9 cellular contexts compared by ENCODE assay signal in the genomic region with DNA sequence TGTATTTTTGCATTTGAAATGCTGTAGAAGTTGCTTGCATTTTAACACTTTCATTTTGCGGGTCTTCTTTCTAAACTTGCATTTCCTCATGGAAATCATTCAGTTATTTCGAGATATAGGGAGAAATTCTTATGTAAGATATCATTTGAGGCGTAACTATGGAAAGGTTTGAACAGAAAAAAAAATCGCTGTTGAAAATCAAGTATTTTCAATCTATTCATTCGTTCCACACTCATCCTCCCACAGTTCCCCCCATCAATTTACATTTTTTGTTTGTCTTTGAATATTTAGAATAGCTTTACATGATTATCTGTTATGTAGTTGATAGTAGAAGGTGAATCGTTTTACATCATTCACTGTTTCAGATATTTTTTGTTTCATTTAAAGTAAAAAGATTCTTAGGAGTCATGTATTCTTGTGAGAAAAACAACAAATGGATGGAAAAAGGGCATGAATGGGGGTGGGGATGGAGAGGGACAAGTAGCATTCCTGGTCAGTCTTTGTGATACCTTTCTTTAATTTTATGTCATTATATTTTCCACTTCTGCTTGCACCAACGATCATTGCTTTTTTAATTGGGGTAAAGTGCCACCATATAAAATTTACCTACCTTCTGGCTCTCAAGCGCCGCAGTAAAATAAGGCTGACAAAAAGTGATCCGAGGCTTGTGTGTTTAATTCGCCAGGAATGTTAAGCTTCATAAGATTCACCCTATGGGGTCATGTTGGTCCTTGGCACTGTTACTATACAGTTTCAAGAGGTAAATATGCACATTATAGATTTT. TPM values are rescaled to one million over a fixed set of nuclear protein-coding genes. Genes with fewer than 3 reads are reported as not detected.
DNase-seq lines count a peak whose midpoint lies in the region; ATAC-seq, FAIRE-seq and TF ChIP-seq lines count a peak whose summit lies in the region.
"Had no signal": no experiment of that assay in that cellular context is flagged by ENCODE, and none has a peak within 500 bp of the region (broad histone marks: within the 10 kb centered on the region; RNA-seq: fewer than 3 reads in every experiment).

No MANE protein-coding gene starts in this region.

- H3K36me3 Mint-ChIP-seq in dendritic cell treated with granulocyte-macrophage colony-stimulating factor and Interleukin-4, amounts not matched to agents 40 ng/mL and 50 ng/mL, for 4 days (ENCODE audit: low read depth): peaks cover 15% of the 10 kb centered on the region
- peaks cover 5% of the 10 kb centered on the region for H3K36me3 Mint-ChIP-seq in neural progenitor cell

- peak overlapping the region; percentile 63 for H3K4me3 ChIP-seq in MG63
- peak overlapping the region; percentile 97 for H3K4me3 ChIP-seq in neural progenitor cell
- H3K4me3 ChIP-seq: GM12878 had no signal

- H3K4me2 ChIP-seq in neural progenitor cell: peak overlapping the region; percentile 83

- no peaks in the 10 kb centered on the region for H3K27me3 ChIP-seq in MG63
- H3K27me3 ChIP-seq in neural progenitor cell: no peaks in the 10 kb centered on the region

- peak overlapping the region; percentile 95 for H3K9ac ChIP-seq in neural progenitor cell

- H3K9me3 Mint-ChIP-seq in dendritic cell treated with granulocyte-macrophage colony-stimulating factor and Interleukin-4, amounts not matched to agents 40 ng/mL and 50 ng/mL, for 4 days: no peaks in the 10 kb centered on the region
- H3K9me3 Mint-ChIP-seq in neural progenitor cell: no peaks in the 10 kb centered on the region

- DNase-seq in D721Med (ENCODE audit: insufficient read length, low spot score) (no peak), MG63 (no peak), neural progenitor cell (ENCODE audit: low spot score) (peak; percentile 76), NCI-H1930 (lab: John Stamatoyannopoulos, UW) (no peak), iPS-NIHi7 (ENCODE audit: extremely low spot score) (no peak), NCI-H510A treated with DMSO at 0.1 percent for 48 hours (lab: John Stamatoyannopoulos, UW) (no peak)

- intact Hi-C loops in dendritic cell treated with granulocyte-macrophage colony-stimulating factor and Interleukin-4, amounts not matched to agents 40 ng/mL and 50 ng/mL, for 4 days (cut with micrococcal nuclease): loop anchor here (10.0 kb wide), 4 partner anchors 706 to 1186 kb away; a partner anchor contains a TSS

- H3K36me3 ChIP-seq in MG63 (no peaks in the 10 kb centered on the region), neural progenitor cell (no peaks in the 10 kb centered on the region)

- peaks cover 97% of the 10 kb centered on the region for H3K79me2 ChIP-seq in neural progenitor cell (ENCODE audit: low read depth)

- H3K4me1 ChIP-seq in neural progenitor cell: peaks cover 47% of the 10 kb centered on the region

- H3K27ac Mint-ChIP-seq in dendritic cell treated with granulocyte-macrophage colony-stimulating factor and Interleukin-4, amounts not matched to agents 40 ng/mL and 50 ng/mL, for 4 days: peak overlapping the region; percentile 97
- H3K27ac Mint-ChIP-seq in neural progenitor cell: peak overlapping the region; percentile 99

- no peaks in the 10 kb centered on the region for H3K9me3 ChIP-seq in MG63
- no peaks in the 10 kb centered on the region for H3K9me3 ChIP-seq in neural progenitor cell (ENCODE audit: low read depth)

- H3K27ac ChIP-seq in neural progenitor cell: peak overlapping the region; percentile 99

- ATAC-seq in GM19328 (IDR thresholded peaks at IDR 0.05; ENCODE audit: unreplicated experiment): no peak
- ATAC-seq: GM12878 had no signal

- TF ChIP-seq CTCF in D721Med (IDR thresholded peaks at IDR 0.05; ENCODE audit: insufficient read depth, missing control alignments) (no peak), neural progenitor cell (IDR thresholded peaks at IDR 0.05) (no peak)

- peaks cover 100% of the 10 kb centered on the region for H3F3A ChIP-seq in neural progenitor cell (ENCODE audit: low read depth)

- FAIRE-seq in D721Med (lab: Jason Lieb, UNC): peak; percentile 11
- FAIRE-seq: GM12878 had no signal

- H2AFZ ChIP-seq in neural progenitor cell (replicated peaks): no peak overlapping the region

- peaks cover 4% of the 10 kb centered on the region for H4K20me1 ChIP-seq in neural progenitor cell (ENCODE audit: low read depth)

- H3K4me1 Mint-ChIP-seq in dendritic cell treated with granulocyte-macrophage colony-stimulating factor and Interleukin-4, amounts not matched to agents 40 ng/mL and 50 ng/mL, for 4 days (ENCODE audit: low read depth): peaks cover 35% of the 10 kb centered on the region
- peaks cover 31% of the 10 kb centered on the region for H3K4me1 Mint-ChIP-seq in neural progenitor cell

- H3K4me3 Mint-ChIP-seq in dendritic cell treated with granulocyte-macrophage colony-stimulating factor and Interleukin-4, amounts not matched to agents 40 ng/mL and 50 ng/mL, for 4 days: peak overlapping the region; percentile 6
- peak overlapping the region; percentile 97 for H3K4me3 Mint-ChIP-seq in neural progenitor cell

- peaks cover 1% of the 10 kb centered on the region for H3K27me3 Mint-ChIP-seq in dendritic cell treated with granulocyte-macrophage colony-stimulating factor and Interleukin-4, amounts not matched to agents 40 ng/mL and 50 ng/mL, for 4 days
- peaks cover 3% of the 10 kb centered on the region for H3K27me3 Mint-ChIP-seq in neural progenitor cell (ENCODE audit: insufficient read depth, low read depth)

RNA-seq across cellular contexts. Expression of a gene that starts 3.2 kb away (rescaled TPM):
- 2.0 and 3.1 TPM in 2 replicates for total RNA-seq in MG63 (2014; rRNA removed; shearing (Covaris generic); ENCODE audit: low replicate concordance)
- 123 and 127 TPM in 2 replicates for total RNA-seq in neural progenitor cell (ENCODE audit: low replicate concordance)

RNA-seq across cellular contexts. Expression of a gene that starts 5.4 kb away (rescaled TPM):
- 15.2 and 22.5 TPM in 2 replicates for total RNA-seq in MG63 (2014; rRNA removed; shearing (Covaris generic); ENCODE audit: low replicate concordance)
- 55.7 and 61.3 TPM in 2 replicates for total RNA-seq in neural progenitor cell (ENCODE audit: low replicate concordance)

Comparison
In these comparisons a context has a peak if more than half of its experiments do, and no peak if none do; other contexts are left out.
1. RNA of a gene that starts 3.2 kb away (total RNA-seq): 123 to 127 TPM in neural progenitor cell; 2.0 to 3.1 TPM in MG63; every median in the first group is over 10 times any median in the second.